ENCODE assay signal across 8 cellular contexts in genomic region chr3:11770105-11770476, GRCh38.
DNase-seq lines count a peak whose midpoint lies in the region; ATAC-seq lines count a peak whose summit lies in the region.

No MANE protein-coding gene starts in this region.

- H3K27me3 ChIP-seq in iPS-20b (ENCODE audit: insufficient read depth, low read length), result peaks cover 9% of the 10 kb centered on the region

- H3K36me3 ChIP-seq in iPS-20b (ENCODE audit: insufficient read depth, low read depth, low read length), result no peaks in the 10 kb centered on the region

- peak overlapping the region; percentile 46 for H3K4me3 Mint-ChIP-seq in stimulated activated naive CD8-positive, alpha-beta T cell treated with anti-CD3 and anti-CD28 coated beads, Interleukin-15, Interleukin-2, amounts not matched to agents 100 ng/mL and 50 ng/mL, for 24 hours
- H3K4me3 Mint-ChIP-seq in T-helper 17 cell, result peak overlapping the region; percentile 74

- H3K9ac ChIP-seq in iPS-20b (ENCODE audit: low read depth, low read length), result peak overlapping the region; percentile 49; the same call in 1 of the 2 replicates

- peak overlapping the region; percentile 77 for H3K27ac Mint-ChIP-seq in stimulated activated naive CD8-positive, alpha-beta T cell treated with anti-CD3 and anti-CD28 coated beads, Interleukin-15, Interleukin-2, amounts not matched to agents 100 ng/mL and 50 ng/mL, for 24 hours
- H3K27ac Mint-ChIP-seq in T-helper 17 cell, result peak overlapping the region; percentile 87

- H3K4me1 Mint-ChIP-seq in stimulated activated naive CD8-positive, alpha-beta T cell treated with anti-CD3 and anti-CD28 coated beads, Interleukin-15, Interleukin-2, amounts not matched to agents 100 ng/mL and 50 ng/mL, for 24 hours (ENCODE audit: low read depth), result peaks cover 22% of the 10 kb centered on the region
- peaks cover 13% of the 10 kb centered on the region for H3K4me1 Mint-ChIP-seq in T-helper 17 cell

- H3K9me3 Mint-ChIP-seq in stimulated activated naive CD8-positive, alpha-beta T cell treated with anti-CD3 and anti-CD28 coated beads, Interleukin-15, Interleukin-2, amounts not matched to agents 100 ng/mL and 50 ng/mL, for 24 hours, result no peaks in the 10 kb centered on the region

- no peaks in the 10 kb centered on the region for H3K36me3 Mint-ChIP-seq in stimulated activated naive CD8-positive, alpha-beta T cell treated with anti-CD3 and anti-CD28 coated beads, Interleukin-15, Interleukin-2, amounts not matched to agents 100 ng/mL and 50 ng/mL, for 24 hours (ENCODE audit: low read depth)
- peaks cover 3% of the 10 kb centered on the region for H3K36me3 Mint-ChIP-seq in T-helper 17 cell (ENCODE audit: low read depth)

- ATAC-seq in stimulated activated naive CD8-positive, alpha-beta T cell treated with anti-CD3 and anti-CD28 coated beads, Interleukin-15, Interleukin-2, amounts not matched to agents 100 U/mL and 50 U/mL, for 24 hours, result no peak
- peak; percentile 6 for ATAC-seq in T-helper 17 cell

- H3K9me3 ChIP-seq in T-helper 17 cell (ENCODE audit: control insufficient read depth, low read length, poor library complexity, severe bottlenecking) (no peaks in the 10 kb centered on the region), iPS-20b (ENCODE audit: insufficient read depth, low read depth, low read length) (no peaks in the 10 kb centered on the region)

- H3K27me3 Mint-ChIP-seq in stimulated activated naive CD8-positive, alpha-beta T cell treated with anti-CD3 and anti-CD28 coated beads, Interleukin-15, Interleukin-2, amounts not matched to agents 100 ng/mL and 50 ng/mL, for 24 hours, result no peaks in the 10 kb centered on the region
- no peaks in the 10 kb centered on the region for H3K27me3 Mint-ChIP-seq in T-helper 17 cell

- H3K4me1 ChIP-seq in iPS-20b (ENCODE audit: insufficient read depth, low read length), result peaks cover 14% of the 10 kb centered on the region

- peak overlapping the region; percentile 52 for H3K4me3 ChIP-seq in iPS-20b (ENCODE audit: low read length)

- no peak for DNase-seq in stimulated activated naive CD8-positive, alpha-beta T cell treated with anti-CD3 and anti-CD28 coated beads, Interleukin-15, Interleukin-2, amounts not matched to agents 100 U/mL and 50 U/mL, for 24 hours
- DNase-seq in T-helper 17 cell, result no peak
- DNase-seq in Kasumi-1 (lab: John Stamatoyannopoulos, UW), result no peak
- no peak for DNase-seq in HuH-7.5 (ENCODE audit: low spot score)
- DNase-seq in NCI-H1436 (lab: John Stamatoyannopoulos, UW), result no peak
- no peak for DNase-seq in DMS114 treated with DMSO at 0.1 percent for 48 hours (lab: John Stamatoyannopoulos, UW; ENCODE audit: unreplicated experiment)

- no peak overlapping the region for H3K27ac ChIP-seq in iPS-20b (ENCODE audit: low read length)
